1 cellular context compared by ENCODE assay signal in genomic region chr12:6231359-6232268, GRCh38.
TF ChIP-seq lines count a peak whose summit lies in the region.

No MANE protein-coding gene starts in this region.

TF ChIP-seq in H1, 55 proteins besides CTCF, POLR2A, EP300 and RAD21 (continued from another document):
- TF ChIP-seq EGR1 (IDR thresholded peaks at IDR 0.05; ENCODE audit: borderline replicate concordance, low read depth, low read length), result no peak
- TF ChIP-seq POU5F1 (IDR thresholded peaks at IDR 0.05; ENCODE audit: low read depth, low read length), result no peak
